Comparison of ENCODE assay signal across 18 cellular contexts in the genomic region with DNA sequence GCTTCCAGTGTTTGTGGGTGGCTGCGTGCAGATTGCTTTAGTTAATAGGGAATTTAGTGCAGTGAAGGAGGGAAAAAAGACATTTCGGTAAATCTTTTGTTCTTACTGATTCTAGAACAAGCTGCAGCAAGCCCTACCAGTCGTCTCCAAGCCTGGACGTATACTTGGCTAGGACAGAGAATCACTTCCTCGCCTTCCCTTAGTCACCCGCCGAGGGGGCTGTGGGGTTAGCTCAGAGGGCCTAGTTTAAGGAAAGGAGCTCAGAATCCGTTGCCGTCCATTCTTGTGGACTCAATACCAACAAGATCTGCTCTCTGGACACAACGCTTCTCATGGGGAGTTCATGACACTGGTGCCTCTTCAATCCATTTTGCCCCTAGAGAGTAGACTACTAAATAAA. TPM values are rescaled to one million over a fixed set of nuclear protein-coding genes. Genes with fewer than 3 reads are reported as not detected.
DNase-seq lines count a peak whose midpoint lies in the region; ATAC-seq, FAIRE-seq and TF ChIP-seq lines count a peak whose summit lies in the region.
"Had no signal": no experiment of that assay in that cellular context is flagged by ENCODE, and none has a peak within 500 bp of the region (broad histone marks: within the 10 kb centered on the region; RNA-seq: fewer than 3 reads in every experiment).

No MANE protein-coding gene starts in this region.

- H3K27ac ChIP-seq in BLaER1 (peak overlapping the region; percentile 7; the same call in 1 of the 2 replicates), Karpas-422 (ENCODE audit: low read length) (peak overlapping the region; percentile 73), K562 (ENCODE audit: extremely low read depth, low read depth, low read length) (peak overlapping the region; percentile 89), mesenchymal stem cell (ENCODE audit: low read length, poor library complexity, severe bottlenecking) (no peak overlapping the region)

- CTCF ChIA-PET in K562 (lab: Yijun Ruan, JAX; ENCODE audit: low intra/inter-chr PET ratio) = no interaction called here

- TF ChIP-seq RAD21 in K562 (CRISPR knock-in tag; conservative IDR thresholded peaks at IDR 0.05 in 1 of 2, IDR thresholded peaks at IDR 0.05 in 1 of 2) = no peak

- H3K9me2 ChIP-seq in Karpas-422 (replicated peaks; ENCODE audit: insufficient read depth, low read length) = no peaks in the 10 kb centered on the region

- TF ChIP-seq POLR2A in K562 (conservative IDR thresholded peaks at IDR 0.05) = no peak

- no peak overlapping the region for H3K9ac ChIP-seq in BLaER1
- peak overlapping the region; percentile 41; the same call in 1 of the 2 replicates for H3K9ac ChIP-seq in Karpas-422 (ENCODE audit: low read length)
- H3K9ac ChIP-seq in K562 (ENCODE audit: insufficient read depth in 1 of 2, low read depth in 2 of 2, low read length in 2 of 2) = peak overlapping the region; percentile 85 to 86; a peak in 3 of 4 replicates
- no peak overlapping the region for H3K9ac ChIP-seq in mesenchymal stem cell (ENCODE audit: low read length)
- H3K9ac ChIP-seq: GM23248 had no signal

- POLR2A ChIA-PET in K562 (lab: Yijun Ruan, JAX) = interaction anchor here (0.6 to 1.0 kb wide), 2 partner anchors 16 to 28 kb away, joined by 3 read pairs; no protein-coding TSS in a partner anchor

- peak overlapping the region; percentile 92 for H2AK5ac ChIP-seq in mesenchymal stem cell (ENCODE audit: low read length, severe bottlenecking)

- no peak overlapping the region for H2BK15ac ChIP-seq in mesenchymal stem cell (ENCODE audit: low read depth, poor library complexity, severe bottlenecking)

- H3K23ac ChIP-seq in mesenchymal stem cell (ENCODE audit: low read length in 2 of 2) = no peak overlapping the region

- H2BK5ac ChIP-seq in mesenchymal stem cell (ENCODE audit: low read depth, low read length, poor library complexity, severe bottlenecking) = no peak overlapping the region

- H3K4me1 ChIP-seq in BLaER1 = peaks cover 61% of the 10 kb centered on the region
- H3K4me1 ChIP-seq in Karpas-422 (ENCODE audit: low read length) = peaks cover 69% of the 10 kb centered on the region
- H3K4me1 ChIP-seq in K562 (replicated peaks in 1 of 2; ENCODE audit: control insufficient read depth in 2 of 2, insufficient read depth in 2 of 2, low read length in 2 of 2) = no peaks in the 10 kb centered on the region; a peak in 2 of 5 replicates
- H3K4me1 ChIP-seq in mesenchymal stem cell (ENCODE audit: control insufficient read depth, insufficient read depth, low read depth, low read length) = peaks cover 11% of the 10 kb centered on the region

- H4K8ac ChIP-seq in mesenchymal stem cell (ENCODE audit: low read length) = no peak overlapping the region

- H3K4me3 ChIP-seq in BLaER1 = no peak overlapping the region
- H3K4me3 ChIP-seq in Karpas-422 (ENCODE audit: low read length) = peak overlapping the region; percentile 30; the same call in 1 of the 2 replicates
- H3K4me3 ChIP-seq in K562 = peak overlapping the region; percentile 50
- no peak overlapping the region for H3K4me3 ChIP-seq in mesenchymal stem cell (ENCODE audit: insufficient read depth in 1 of 2, low read depth in 1 of 2, low read length in 2 of 2)
- H3K4me3 ChIP-seq: GM23248, MG63 had no signal

- no peak for DNase-seq in Karpas-422
- peak in 2 of 4 experiments; percentile 45 to 55 for DNase-seq in K562 (ENCODE audit: extremely low read depth in 1 of 4, low spot score in 3 of 4)
- no peak for DNase-seq in mesenchymal stem cell
- no peak for DNase-seq in activated gamma-delta T cell (lab: John Stamatoyannopoulos, UW)
- DNase-seq in DMS53 treated with DMSO at 0.1 percent for 48 hours (lab: John Stamatoyannopoulos, UW; ENCODE audit: unreplicated experiment) = no peak
- DNase-seq: 8988T, DMS79, NCI-H1417, NCI-H1694 treated with DMSO at 0.1 percent for 48 hours, NCI-H446, OCI-M1 had no signal

- FAIRE-seq in K562 (lab: Jason Lieb, UNC) = no peak

- H3K79me2 ChIP-seq in Karpas-422 (ENCODE audit: low read length) (no peaks in the 10 kb centered on the region), K562 (ENCODE audit: control insufficient read depth, insufficient read depth, low read length) (peaks cover 60% of the 10 kb centered on the region)

- H3K27me3 ChIP-seq in BLaER1 = no peaks in the 10 kb centered on the region
- no peaks in the 10 kb centered on the region for H3K27me3 ChIP-seq in Karpas-422 (ENCODE audit: low read length)
- no peaks in the 10 kb centered on the region for H3K27me3 ChIP-seq in K562 (ENCODE audit: control insufficient read depth in 2 of 2, insufficient read depth in 2 of 2, low read length in 2 of 2)
- H3K27me3 ChIP-seq in mesenchymal stem cell (ENCODE audit: control insufficient read depth in 1 of 2, insufficient read depth in 1 of 2, low read length in 2 of 2) = no peaks in the 10 kb centered on the region
- H3K27me3 ChIP-seq: MG63 had no signal

- H3K36me3 ChIP-seq in BLaER1 (no peaks in the 10 kb centered on the region), Karpas-422 (ENCODE audit: insufficient read depth, low read length) (no peaks in the 10 kb centered on the region), K562 (ENCODE audit: control insufficient read depth, insufficient read depth, low read length) (peaks cover 11% of the 10 kb centered on the region; the same call in 2 of the 3 replicates), mesenchymal stem cell (ENCODE audit: control insufficient read depth in 1 of 2, insufficient read depth in 2 of 2, low read depth in 1 of 2, low read length in 2 of 2) (no peaks in the 10 kb centered on the region)
- H3K36me3 ChIP-seq: MG63 had no signal

- no peak overlapping the region for H3K18ac ChIP-seq in mesenchymal stem cell (ENCODE audit: low read depth in 1 of 2, low read length in 2 of 2)

- ATAC-seq in K562 (peak; percentile 72), HG03135 (IDR thresholded peaks at IDR 0.05; ENCODE audit: unreplicated experiment) (no peak)
- no peak for ATAC-seq in activated CD4-positive, CD25-positive, alpha-beta regulatory T cell treated with anti-CD3 and anti-CD28 coated beads, Interleukin-2, amount 50 U/mL, for 24 hours
- ATAC-seq: Right ventricle myocardium inferior had no signal

- BruUV-seq in K562 (replicated peaks; lab: Mats Ljungman, UMichigan) = no TSS peak

- no peak overlapping the region for H3K14ac ChIP-seq in mesenchymal stem cell (ENCODE audit: low read length in 2 of 2)

- H2AFZ ChIP-seq in Karpas-422 (ENCODE audit: low read length) (no peak overlapping the region), K562 (ENCODE audit: low read depth, low read length) (peak overlapping the region; percentile 49; the same call in 1 of the 2 replicates), mesenchymal stem cell (ENCODE audit: low read depth, low read length) (no peak overlapping the region)
- H2AFZ ChIP-seq: GM23248 had no signal

- no peak overlapping the region for H2BK12ac ChIP-seq in mesenchymal stem cell (ENCODE audit: low read length in 2 of 2)

- H3K9me1 ChIP-seq in K562 (ENCODE audit: control insufficient read depth, insufficient read depth, low read length) = no peaks in the 10 kb centered on the region

- no peaks in the 10 kb centered on the region for H4K20me1 ChIP-seq in BLaER1
- H4K20me1 ChIP-seq in Karpas-422 (ENCODE audit: insufficient read depth, low read depth, low read length) = no peaks in the 10 kb centered on the region
- H4K20me1 ChIP-seq in K562 (replicated peaks; ENCODE audit: control insufficient read depth, insufficient read depth, low read length) = no peaks in the 10 kb centered on the region

- TF ChIP-seq EP300 in K562 (IDR thresholded peaks at IDR 0.05; ENCODE audit: low read length) = no peak

- in situ Hi-C loops in K562 (cut with MboI) = no loop called here

- H4K91ac ChIP-seq in mesenchymal stem cell (ENCODE audit: low read length) = no peak overlapping the region

- H3K4ac ChIP-seq in mesenchymal stem cell (ENCODE audit: low read depth in 1 of 2, low read length in 2 of 2) = no peak overlapping the region

- H3K79me1 ChIP-seq in mesenchymal stem cell (replicated peaks; ENCODE audit: low read length, poor library complexity, severe bottlenecking) = no peaks in the 10 kb centered on the region

- intact Hi-C loops in K562 (cut with micrococcal nuclease) = no loop called here

- H3K4me2 ChIP-seq in BLaER1 = no peak overlapping the region
- H3K4me2 ChIP-seq in Karpas-422 (ENCODE audit: low read depth, low read length, poor library complexity, severe bottlenecking) = peak overlapping the region; percentile 61
- H3K4me2 ChIP-seq in K562 (ENCODE audit: insufficient read depth, low read length) = peak overlapping the region; percentile 56
- H3K4me2 ChIP-seq in mesenchymal stem cell (ENCODE audit: low read length, poor library complexity, severe bottlenecking) = no peak overlapping the region

- no peak overlapping the region for H2BK120ac ChIP-seq in mesenchymal stem cell (ENCODE audit: low read depth, low read length)

- 55% methylated on average over 10 of the region's 10 CpGs for WGBS in K562 (ENCODE audit: insufficient coverage, low coverage, missing lambda C conversion rate)
- 94% methylated on average over 10 of the region's 10 CpGs for WGBS in mesenchymal stem cell

- TF ChIP-seq CTCF in K562 (IDR thresholded peaks at IDR 0.05 in 2 of 3, conservative IDR thresholded peaks at IDR 0.05 in 1 of 3; ENCODE audit: insufficient read depth in 2 of 3, low read depth in 1 of 3, low read length in 3 of 3) = peak in 1 of 3 experiments; percentile 28; a peak in 2 of 6 replicates

- H3K9me3 ChIP-seq in BLaER1 = peaks cover 14% of the 10 kb centered on the region
- no peaks in the 10 kb centered on the region for H3K9me3 ChIP-seq in Karpas-422 (ENCODE audit: low read length)
- no peaks in the 10 kb centered on the region for H3K9me3 ChIP-seq in K562 (replicated peaks; ENCODE audit: control insufficient read depth, insufficient read depth, low read depth, low read length)
- no peaks in the 10 kb centered on the region for H3K9me3 ChIP-seq in mesenchymal stem cell (ENCODE audit: control insufficient read depth, low read length)
- H3K9me3 ChIP-seq: MG63 had no signal

RNA-seq across cellular contexts. Expression of a gene that starts 36.3 kb away (rescaled TPM):
- 0.15 TPM in 1 of 2 replicates, not detected in the other for total RNA-seq in Karpas-422 (2014; rRNA removed; shearing (Covaris generic); ENCODE audit: low replicate concordance)
- 34.3 and 56.3 TPM in 2 replicates for total RNA-seq in K562 (2011; cell fraction: chromatin; rRNA removed; ENCODE audit: low replicate concordance)
- total RNA-seq in K562 (2011; cell fraction: nucleolus; rRNA removed) = 21.5 and 28.3 TPM in 2 replicates
- total RNA-seq in K562 (2011; cell fraction: nucleoplasm; rRNA removed) = 26.8 and 46.9 TPM in 2 replicates
- total RNA-seq in K562 (2014; rRNA removed) (22.8 and 23.3 TPM in 2 replicates), K562 (2014; rRNA removed; fragmentation: Illumina TruSeq; extraction: Trizol) (21.4 and 25.5 TPM in 2 replicates), K562 (2015; rRNA removed; fragmentation: Illumina TruSeq; extraction: Trizol) (36.0 and 38.4 TPM in 2 replicates), K562 (2021) (30.0 and 31.4 TPM in 2 replicates)
- polyA plus RNA-seq in K562 (2011; rRNA removed) (12.2 and 13.9 TPM in 2 replicates), K562 (2014; fragmentation: Illumina TruSeq; extraction: Trizol) (19.3 and 24.9 TPM in 2 replicates), K562 (2014; fragmentation: Nextera tagmentation; extraction: Ambion mirVana) (1 to 10 TPM; 6.0 to 8.3 TPM), K562 (2014; rRNA removed) (9.3 and 12.2 TPM in 2 replicates)
- polyA plus RNA-seq in K562 (2011; cell fraction: cytosol; rRNA removed) = 11.8 and 14.6 TPM in 2 replicates
- 18.0 and 35.1 TPM in 2 replicates for polyA plus RNA-seq in K562 (2011; cell fraction: nucleus; rRNA removed)
- 14.4 and 20.2 TPM in 2 replicates for polyA plus RNA-seq in K562 (2012)
- polyA minus RNA-seq in K562 (2011; rRNA and poly(A)+ RNA removed) = 100 and 106 TPM in 2 replicates
- 40.0 and 46.9 TPM in 2 replicates for polyA minus RNA-seq in K562 (2011; cell fraction: cytosol; rRNA and poly(A)+ RNA removed)
- polyA minus RNA-seq in K562 (2011; cell fraction: nucleus; rRNA and poly(A)+ RNA removed) = 23.8 and 27.2 TPM in 2 replicates
- 137 TPM for polyA plus RNA-seq in mesenchymal stem cell (2013, experiment 1 of 2)
- 119 TPM for polyA plus RNA-seq in mesenchymal stem cell (2013, experiment 2 of 2)
- polyA plus RNA-seq: CD14-positive monocyte had no signal

Comparison
In these comparisons a context has a peak if more than half of its experiments do, and no peak if none do; other contexts are left out.
1. H3K4me2 ChIP-seq: peak in Karpas-422 (single experiment) and K562 (single experiment); none in BLaER1 (single experiment) and mesenchymal stem cell (single experiment).
2. H3K4me3 ChIP-seq: peak in Karpas-422 (single experiment) and K562 (single experiment); none in BLaER1 (single experiment) and mesenchymal stem cell (0 of 2).
3. H3K9ac ChIP-seq: peak in Karpas-422 (single experiment) and K562 (2 of 2); none in BLaER1 (single experiment) and mesenchymal stem cell (single experiment).
4. RNA of a gene that starts 36.3 kb away (total RNA-seq): 21.4 to 56.3 TPM in K562; 0.15 TPM in Karpas-422; every median in the first group is over 10 times any median in the second.